In genomic region chr22:49629024-49629570, GRCh38 we compare ENCODE assay signal across 19 cellular contexts.
"Had no signal": no experiment of that assay in that cellular context is flagged by ENCODE, and none has a peak within 500 bp of the region (broad histone marks: within the 10 kb centered on the region; RNA-seq: fewer than 3 reads in every experiment).

No MANE protein-coding gene starts in this region.

- H3K36me3 ChIP-seq: lower lobe of right lung, right atrium auricular region, sigmoid colon, thoracic aorta, transverse colon had no signal

- DNase-seq: cortex of kidney; effector memory CD4-positive, alpha-beta T cell; islet precursor cell; natural killer cell; stimulated activated CD4-positive, alpha-beta T cell treated with anti-CD3 and anti-CD28 coated beads, Interleukin-12 subunit alpha, Interleukin-12 subunit beta, amount 100 ng/mL, for 4 hours; transverse colon had no signal

- H3K27ac Mint-ChIP-seq: memory B cell; mesothelial cell of epicardium; stimulated activated naive CD8-positive, alpha-beta T cell treated with anti-CD3 and anti-CD28 coated beads, Interleukin-15, Interleukin-2, amounts not matched to agents 100 ng/mL and 50 ng/mL, for 24 hours had no signal

- H3K4me3 Mint-ChIP-seq: central memory CD8-positive, alpha-beta T cell; memory B cell; mesothelial cell of epicardium; natural killer cell; stimulated activated naive CD8-positive, alpha-beta T cell treated with anti-CD3 and anti-CD28 coated beads, Interleukin-15, Interleukin-2, amounts not matched to agents 100 ng/mL and 50 ng/mL, for 24 hours had no signal

- H3K27me3 Mint-ChIP-seq: central memory CD8-positive, alpha-beta T cell; memory B cell; stimulated activated naive CD8-positive, alpha-beta T cell treated with anti-CD3 and anti-CD28 coated beads, Interleukin-15, Interleukin-2, amounts not matched to agents 100 ng/mL and 50 ng/mL, for 24 hours had no signal

- H3K27ac ChIP-seq: dorsolateral prefrontal cortex, lower lobe of right lung, neutrophil, right atrium auricular region, sigmoid colon, skin epidermis, thoracic aorta, transverse colon had no signal

- ATAC-seq: esophagus mucosa, left lobe of liver, lower lobe of right lung, natural killer cell had no signal

- H3K9me3 Mint-ChIP-seq: central memory CD8-positive, alpha-beta T cell; memory B cell; mesothelial cell of epicardium; natural killer cell; stimulated activated naive CD8-positive, alpha-beta T cell treated with anti-CD3 and anti-CD28 coated beads, Interleukin-15, Interleukin-2, amounts not matched to agents 100 ng/mL and 50 ng/mL, for 24 hours had no signal

- H3K27me3 ChIP-seq: dorsolateral prefrontal cortex, neutrophil, right atrium auricular region, sigmoid colon, transverse colon had no signal

- H3K4me3 ChIP-seq: dorsolateral prefrontal cortex, lower lobe of right lung, right atrium auricular region, sigmoid colon, skin epidermis, thoracic aorta, transverse colon had no signal

- H3K36me3 Mint-ChIP-seq: mesothelial cell of epicardium, natural killer cell had no signal

- H3K9me3 ChIP-seq: lower lobe of right lung, neutrophil, right atrium auricular region, sigmoid colon, thoracic aorta, transverse colon had no signal
